ENCODE assay signal across 11 cellular contexts in genomic region chr18:46899274-46899948, GRCh38. TPM values are rescaled to one million over a fixed set of nuclear protein-coding genes. Genes with fewer than 3 reads are reported as not detected.
DNase-seq lines count a peak whose midpoint lies in the region; ATAC-seq, FAIRE-seq and TF ChIP-seq lines count a peak whose summit lies in the region.
"Had no signal": no experiment of that assay in that cellular context is flagged by ENCODE, and none has a peak within 500 bp of the region (broad histone marks: within the 10 kb centered on the region; RNA-seq: fewer than 3 reads in every experiment).

No MANE protein-coding gene starts in this region.

- peak; percentile 63 for ATAC-seq in GM19452 (IDR thresholded peaks at IDR 0.05; ENCODE audit: unreplicated experiment)
- peak; percentile 82 for ATAC-seq in HG02981 (IDR thresholded peaks at IDR 0.05; ENCODE audit: unreplicated experiment)

- peak overlapping the region; percentile 43; the same call in 1 of the 2 replicates for H3K27ac ChIP-seq in BLaER1

- DNase-seq in astrocyte of the spinal cord (ENCODE audit: low read depth, low spot score) (peak; percentile 11), H54 (ENCODE audit: insufficient read length, low spot score) (no peak), CD14-positive monocyte (ENCODE audit: low spot score) (no peak), SW 1271 (lab: John Stamatoyannopoulos, UW) (no peak)
- no peak for DNase-seq in activated naive CD4-positive, alpha-beta T cell treated with Interleukin-2 at 50 U/mL for 16 hours
- DNase-seq: activated T-cell treated with anti-CD3 and anti-CD28 coated beads, Interleukin-2, amount 50 U/mL, for 24 hours; NCI-H2171; occipital lobe had no signal

- no peak overlapping the region for H3K4me3 Mint-ChIP-seq in CD14-positive monocyte
- H3K4me3 Mint-ChIP-seq: activated T-cell treated with anti-CD3 and anti-CD28 coated beads, Interleukin-2, amount 50 U/mL, for 24 hours had no signal

- H3K27me3 ChIP-seq in BLaER1 = no peaks in the 10 kb centered on the region

- FAIRE-seq in H54 (lab: Jason Lieb, UNC) = no peak

- TF ChIP-seq CTCF in astrocyte of the spinal cord (IDR thresholded peaks at IDR 0.05; ENCODE audit: low read depth, low read length) (no peak), CD14-positive monocyte (IDR thresholded peaks at IDR 0.05) (no peak)

- H3K9me3 Mint-ChIP-seq in CD14-positive monocyte = peaks cover 0 to 8% (median 3%) of the 10 kb centered on the region in 7 donors
- H3K9me3 Mint-ChIP-seq: activated T-cell treated with anti-CD3 and anti-CD28 coated beads, Interleukin-2, amount 50 U/mL, for 24 hours had no signal

- H3K27me3 Mint-ChIP-seq in CD14-positive monocyte (ENCODE audit: low read depth in 3 of 3) = peaks cover 0 to 3% (median 1%) of the 10 kb centered on the region in 3 donors
- H3K27me3 Mint-ChIP-seq: activated T-cell treated with anti-CD3 and anti-CD28 coated beads, Interleukin-2, amount 50 U/mL, for 24 hours had no signal

- no peak overlapping the region for H3K9ac ChIP-seq in BLaER1

- H3K4me3 ChIP-seq in BLaER1 (no peak overlapping the region), astrocyte of the spinal cord (ENCODE audit: low read depth, low read length) (no peak overlapping the region)

- H4K20me1 ChIP-seq in BLaER1 = peaks cover 23% of the 10 kb centered on the region

- intact Hi-C loops in CD14-positive monocyte (cut with micrococcal nuclease) = no loop called here

- peaks cover 2% of the 10 kb centered on the region for H3K4me1 Mint-ChIP-seq in CD14-positive monocyte

- peaks cover 47% of the 10 kb centered on the region for H3K36me3 ChIP-seq in BLaER1

- H3K9me3 ChIP-seq in BLaER1 = peaks cover 46% of the 10 kb centered on the region

- in situ Hi-C loops in astrocyte of the spinal cord (cut with HindIII; ENCODE audit: low sequenced_read_pairs) = no loop called here

- TF ChIP-seq POLR2A in H54 (IDR thresholded peaks at IDR 0.05; ENCODE audit: low read depth, low read length) = no peak

- H3K4me2 ChIP-seq in BLaER1 = peak overlapping the region; percentile 57

- H3K4me1 ChIP-seq in BLaER1 = peaks cover 42% of the 10 kb centered on the region

- peak overlapping the region in 2 of 7 donors; percentile 7 to 66 for H3K27ac Mint-ChIP-seq in CD14-positive monocyte
- H3K27ac Mint-ChIP-seq: activated T-cell treated with anti-CD3 and anti-CD28 coated beads, Interleukin-2, amount 50 U/mL, for 24 hours had no signal

- peaks cover 22 to 33% of the 10 kb centered on the region in 2 donors for H3K36me3 Mint-ChIP-seq in CD14-positive monocyte

RNA-seq across cellular contexts. Expression of gene PIAS2, which starts 17.9 kb away (rescaled TPM):
- polyA plus RNA-seq in CD14-positive monocyte = 10 to 100 TPM in 1 of 2 donors, 1 to 10 TPM in 1; 9.9 to 13.2 TPM

RNA-seq across cellular contexts. Expression of gene KATNAL2, which starts 18.0 kb away (rescaled TPM):
- polyA plus RNA-seq in CD14-positive monocyte = under 1 TPM in 1 of 2 donors, not detected in 1; 0.36 TPM
